In the genomic region with DNA sequence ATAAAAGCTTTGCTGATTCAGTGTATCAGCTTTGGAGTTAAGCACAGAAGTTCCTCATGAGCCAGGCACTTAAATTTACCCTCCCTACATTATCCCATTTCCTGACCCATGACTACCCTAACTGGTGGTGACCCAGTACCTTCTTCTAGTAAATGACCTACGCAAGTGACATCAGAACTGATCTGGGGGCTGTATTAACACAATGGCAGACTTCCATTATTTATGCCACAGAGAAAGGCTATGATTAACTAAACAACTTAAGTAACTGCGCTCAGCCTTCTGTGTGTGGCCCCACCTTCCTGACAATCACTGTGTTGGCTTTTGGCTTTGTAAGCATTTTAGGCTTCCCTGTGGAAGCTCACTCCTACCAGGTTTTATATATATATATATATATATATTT, we compare ENCODE assay signal across 1 cellular context.
TF ChIP-seq lines count a peak whose summit lies in the region.

No MANE protein-coding gene starts in this region.

TF ChIP-seq in GM23338, 12 proteins besides CTCF, POLR2A, EP300 and RAD21 (continued from another document):
- TF ChIP-seq, protein P1, sequence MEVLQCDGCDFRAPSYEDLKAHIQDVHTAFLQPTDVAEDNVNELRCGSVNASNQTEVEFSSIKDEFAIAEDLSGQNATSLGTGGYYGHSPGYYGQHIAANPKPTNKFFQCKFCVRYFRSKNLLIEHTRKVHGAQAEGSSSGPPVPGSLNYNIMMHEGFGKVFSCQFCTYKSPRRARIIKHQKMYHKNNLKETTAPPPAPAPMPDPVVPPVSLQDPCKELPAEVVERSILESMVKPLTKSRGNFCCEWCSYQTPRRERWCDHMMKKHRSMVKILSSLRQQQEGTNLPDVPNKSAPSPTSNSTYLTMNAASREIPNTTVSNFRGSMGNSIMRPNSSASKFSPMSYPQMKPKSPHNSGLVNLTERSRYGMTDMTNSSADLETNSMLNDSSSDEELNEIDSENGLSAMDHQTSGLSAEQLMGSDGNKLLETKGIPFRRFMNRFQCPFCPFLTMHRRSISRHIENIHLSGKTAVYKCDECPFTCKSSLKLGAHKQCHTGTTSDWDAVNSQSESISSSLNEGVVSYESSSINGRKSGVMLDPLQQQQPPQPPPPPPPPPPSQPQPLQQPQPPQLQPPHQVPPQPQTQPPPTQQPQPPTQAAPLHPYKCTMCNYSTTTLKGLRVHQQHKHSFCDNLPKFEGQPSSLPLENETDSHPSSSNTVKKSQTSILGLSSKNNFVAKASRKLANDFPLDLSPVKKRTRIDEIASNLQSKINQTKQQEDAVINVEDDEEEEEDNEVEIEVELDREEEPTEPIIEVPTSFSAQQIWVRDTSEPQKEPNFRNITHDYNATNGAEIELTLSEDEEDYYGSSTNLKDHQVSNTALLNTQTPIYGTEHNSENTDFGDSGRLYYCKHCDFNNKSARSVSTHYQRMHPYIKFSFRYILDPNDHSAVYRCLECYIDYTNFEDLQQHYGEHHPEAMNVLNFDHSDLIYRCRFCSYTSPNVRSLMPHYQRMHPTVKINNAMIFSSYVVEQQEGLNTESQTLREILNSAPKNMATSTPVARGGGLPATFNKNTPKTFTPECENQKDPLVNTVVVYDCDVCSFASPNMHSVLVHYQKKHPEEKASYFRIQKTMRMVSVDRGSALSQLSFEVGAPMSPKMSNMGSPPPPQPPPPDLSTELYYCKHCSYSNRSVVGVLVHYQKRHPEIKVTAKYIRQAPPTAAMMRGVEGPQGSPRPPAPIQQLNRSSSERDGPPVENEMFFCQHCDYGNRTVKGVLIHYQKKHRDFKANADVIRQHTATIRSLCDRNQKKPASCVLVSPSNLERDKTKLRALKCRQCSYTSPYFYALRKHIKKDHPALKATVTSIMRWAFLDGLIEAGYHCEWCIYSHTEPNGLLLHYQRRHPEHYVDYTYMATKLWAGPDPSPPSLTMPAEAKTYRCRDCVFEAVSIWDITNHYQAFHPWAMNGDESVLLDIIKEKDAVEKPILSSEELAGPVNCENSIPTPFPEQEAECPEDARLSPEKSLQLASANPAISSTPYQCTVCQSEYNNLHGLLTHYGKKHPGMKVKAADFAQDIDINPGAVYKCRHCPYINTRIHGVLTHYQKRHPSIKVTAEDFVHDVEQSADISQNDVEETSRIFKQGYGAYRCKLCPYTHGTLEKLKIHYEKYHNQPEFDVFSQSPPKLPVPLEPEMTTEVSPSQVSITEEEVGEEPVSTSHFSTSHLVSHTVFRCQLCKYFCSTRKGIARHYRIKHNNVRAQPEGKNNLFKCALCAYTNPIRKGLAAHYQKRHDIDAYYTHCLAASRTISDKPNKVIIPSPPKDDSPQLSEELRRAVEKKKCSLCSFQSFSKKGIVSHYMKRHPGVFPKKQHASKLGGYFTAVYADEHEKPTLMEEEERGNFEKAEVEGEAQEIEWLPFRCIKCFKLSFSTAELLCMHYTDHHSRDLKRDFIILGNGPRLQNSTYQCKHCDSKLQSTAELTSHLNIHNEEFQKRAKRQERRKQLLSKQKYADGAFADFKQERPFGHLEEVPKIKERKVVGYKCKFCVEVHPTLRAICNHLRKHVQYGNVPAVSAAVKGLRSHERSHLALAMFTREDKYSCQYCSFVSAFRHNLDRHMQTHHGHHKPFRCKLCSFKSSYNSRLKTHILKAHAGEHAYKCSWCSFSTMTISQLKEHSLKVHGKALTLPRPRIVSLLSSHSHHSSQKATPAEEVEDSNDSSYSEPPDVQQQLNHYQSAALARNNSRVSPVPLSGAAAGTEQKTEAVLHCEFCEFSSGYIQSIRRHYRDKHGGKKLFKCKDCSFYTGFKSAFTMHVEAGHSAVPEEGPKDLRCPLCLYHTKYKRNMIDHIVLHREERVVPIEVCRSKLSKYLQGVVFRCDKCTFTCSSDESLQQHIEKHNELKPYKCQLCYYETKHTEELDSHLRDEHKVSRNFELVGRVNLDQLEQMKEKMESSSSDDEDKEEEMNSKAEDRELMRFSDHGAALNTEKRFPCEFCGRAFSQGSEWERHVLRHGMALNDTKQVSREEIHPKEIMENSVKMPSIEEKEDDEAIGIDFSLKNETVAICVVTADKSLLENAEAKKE (CRISPR knock-in tag; IDR thresholded peaks at IDR 0.05): no peak
- TF ChIP-seq EZH2phosphoT487 (IDR thresholded peaks at IDR 0.05; ENCODE audit: unreplicated experiment) (no peak), JUNB (IDR thresholded peaks at IDR 0.05; ENCODE audit: unreplicated experiment) (no peak)
